Comparison of ENCODE assay signal across 27 cellular contexts in genomic region chr2:206462240-206462854, GRCh38. TPM values are rescaled to one million over a fixed set of nuclear protein-coding genes. Genes with fewer than 3 reads are reported as not detected.
DNase-seq lines count a peak whose midpoint lies in the region; ATAC-seq and TF ChIP-seq lines count a peak whose summit lies in the region.
"Had no signal": no experiment of that assay in that cellular context is flagged by ENCODE, and none has a peak within 500 bp of the region (broad histone marks: within the 10 kb centered on the region; RNA-seq: fewer than 3 reads in every experiment).

No MANE protein-coding gene starts in this region.

- no peaks in the 10 kb centered on the region for H3K27me3 Mint-ChIP-seq in neural progenitor cell (ENCODE audit: insufficient read depth, low read depth)

- H3K9me3 Mint-ChIP-seq in neural progenitor cell, result peaks cover 7% of the 10 kb centered on the region
- H3K9me3 Mint-ChIP-seq: activated CD8-positive, alpha-beta T cell treated with anti-CD3 and anti-CD28 coated beads for 36 hours; activated naive CD4-positive, alpha-beta T cell treated with anti-CD3 and anti-CD28 coated beads, Interleukin-2, amount 10 ng/mL, durations not matched to agents 7 days and 5 days had no signal

- H3F3A ChIP-seq in neural progenitor cell (ENCODE audit: low read depth), result peaks cover 18% of the 10 kb centered on the region

- peaks cover 22% of the 10 kb centered on the region for H3K36me3 Mint-ChIP-seq in neural progenitor cell
- H3K36me3 Mint-ChIP-seq: activated naive CD4-positive, alpha-beta T cell treated with anti-CD3 and anti-CD28 coated beads, Interleukin-2, amount 10 ng/mL, durations not matched to agents 7 days and 5 days had no signal

- H3K79me2 ChIP-seq in neural progenitor cell (ENCODE audit: low read depth), result no peaks in the 10 kb centered on the region

- H3K4me1 ChIP-seq in cardiac muscle cell (ENCODE audit: low read depth) (peaks cover 7% of the 10 kb centered on the region), right atrium auricular region (peaks cover 0 to 5% of the 10 kb centered on the region in 2 donors), neural progenitor cell (peaks cover 9% of the 10 kb centered on the region), testis (no peaks in the 10 kb centered on the region)
- H3K4me1 ChIP-seq: adrenal gland, body of pancreas, foreskin keratinocyte, left lung, tibial artery, vagina had no signal

- H3K27me3 ChIP-seq in cardiac muscle cell, result no peaks in the 10 kb centered on the region
- H3K27me3 ChIP-seq in right atrium auricular region, result no peaks in the 10 kb centered on the region
- H3K27me3 ChIP-seq in neural progenitor cell, result no peaks in the 10 kb centered on the region
- H3K27me3 ChIP-seq in testis, result no peaks in the 10 kb centered on the region
- H3K27me3 ChIP-seq: adrenal gland, body of pancreas, esophagus squamous epithelium, left lung, tibial artery, vagina had no signal

- no peak for TF ChIP-seq POLR2A in testis (IDR thresholded peaks at IDR 0.05)

- no peak for DNase-seq in cardiac muscle cell (ENCODE audit: low read depth in 1 of 2, low spot score in 1 of 2)
- no peak for DNase-seq in Right ventricle myocardium inferior (ENCODE audit: missing footprints)
- DNase-seq in OCI-M1 (lab: John Stamatoyannopoulos, UW), result peak; percentile 31
- DNase-seq in right atrium auricular region (ENCODE audit: low spot score), result no peak
- no peak for DNase-seq in neural progenitor cell (ENCODE audit: low spot score)
- no peak for DNase-seq in testis
- no peak for DNase-seq in GM03348 (ENCODE audit: low spot score)
- DNase-seq: activated CD4-positive, CD25-positive, alpha-beta regulatory T cell treated with anti-CD3 and anti-CD28 coated beads, Interleukin-2, amount 50 U/mL, for 72 hours; activated CD8-positive, alpha-beta T cell treated with anti-CD3 and anti-CD28 coated beads for 36 hours; activated naive CD4-positive, alpha-beta T cell treated with anti-CD3 and anti-CD28 coated beads, Interleukin-2, amount 10 ng/mL, durations not matched to agents 7 days and 5 days; adrenal gland; body of pancreas; CD4-positive, alpha-beta memory T cell; esophagus squamous epithelium; foreskin keratinocyte; HCEC 1CT; left lung; mesendoderm; NCI-H1048; NCI-H82; nucleus accumbens; stimulated activated CD4-positive, alpha-beta T cell treated with anti-CD3 and anti-CD28 coated beads, Interleukin-4, amount 100 ng/mL, for 24 hours; T-helper 2 cell; tibial artery had no signal

- no peaks in the 10 kb centered on the region for H3K9me3 ChIP-seq in cardiac muscle cell (ENCODE audit: low read depth)
- no peaks in the 10 kb centered on the region for H3K9me3 ChIP-seq in right atrium auricular region
- H3K9me3 ChIP-seq in neural progenitor cell (ENCODE audit: low read depth), result no peaks in the 10 kb centered on the region
- H3K9me3 ChIP-seq in testis, result no peaks in the 10 kb centered on the region
- H3K9me3 ChIP-seq: adrenal gland, body of pancreas, esophagus squamous epithelium, left lung, tibial artery, vagina had no signal

- no peak overlapping the region for H3K4me3 Mint-ChIP-seq in neural progenitor cell
- H3K4me3 Mint-ChIP-seq: activated CD8-positive, alpha-beta T cell treated with anti-CD3 and anti-CD28 coated beads for 36 hours; activated naive CD4-positive, alpha-beta T cell treated with anti-CD3 and anti-CD28 coated beads, Interleukin-2, amount 10 ng/mL, durations not matched to agents 7 days and 5 days had no signal

- ATAC-seq in Right ventricle myocardium inferior (no peak), HG03378 (IDR thresholded peaks at IDR 0.05; ENCODE audit: unreplicated experiment) (no peak)
- ATAC-seq: activated CD8-positive, alpha-beta T cell treated with anti-CD3 and anti-CD28 coated beads for 36 hours; body of pancreas; foreskin keratinocyte; left lung; SK-N-SH treated with all-trans-retinoic acid at 6 μM for 48 hours had no signal

- H3K27ac ChIP-seq in cardiac muscle cell (peak overlapping the region; percentile 52), right atrium auricular region (peak overlapping the region; percentile 54 to 81), neural progenitor cell (peak overlapping the region; percentile 77), testis (no peak overlapping the region)
- H3K27ac ChIP-seq: adrenal gland, body of pancreas, esophagus squamous epithelium, foreskin keratinocyte, left lung, tibial artery, vagina had no signal

- 62 to 74% methylated on average over 6 of the region's 6 CpGs for WGBS in testis, 2 donors

- H3K4me1 Mint-ChIP-seq in neural progenitor cell, result peaks cover 10% of the 10 kb centered on the region
- H3K4me1 Mint-ChIP-seq: activated naive CD4-positive, alpha-beta T cell treated with anti-CD3 and anti-CD28 coated beads, Interleukin-2, amount 10 ng/mL, durations not matched to agents 7 days and 5 days had no signal

- no peak overlapping the region for H2AFZ ChIP-seq in neural progenitor cell (replicated peaks)

- H3K36me3 ChIP-seq in cardiac muscle cell, result no peaks in the 10 kb centered on the region
- no peaks in the 10 kb centered on the region for H3K36me3 ChIP-seq in right atrium auricular region
- H3K36me3 ChIP-seq in neural progenitor cell, result no peaks in the 10 kb centered on the region
- no peaks in the 10 kb centered on the region for H3K36me3 ChIP-seq in testis (ENCODE audit: low read depth, missing control alignments)
- H3K36me3 ChIP-seq: adrenal gland, esophagus squamous epithelium, left lung, tibial artery, vagina had no signal

- intact Hi-C loops in Right ventricle myocardium inferior (cut with DNase I) (no loop called here), testis (cut with DNase I; ENCODE audit: low total_unique reads) (no loop called here)

- H3K9ac ChIP-seq in neural progenitor cell, result no peak overlapping the region

- TF ChIP-seq CTCF in cardiac muscle cell (IDR thresholded peaks at IDR 0.05; ENCODE audit: low read depth, low read length), result no peak
- no peak for TF ChIP-seq CTCF in right atrium auricular region (IDR thresholded peaks at IDR 0.05)
- no peak for TF ChIP-seq CTCF in neural progenitor cell (IDR thresholded peaks at IDR 0.05)
- no peak for TF ChIP-seq CTCF in testis (IDR thresholded peaks at IDR 0.05)

- no peak overlapping the region for H3K27ac Mint-ChIP-seq in neural progenitor cell
- H3K27ac Mint-ChIP-seq: activated CD8-positive, alpha-beta T cell treated with anti-CD3 and anti-CD28 coated beads for 36 hours; activated naive CD4-positive, alpha-beta T cell treated with anti-CD3 and anti-CD28 coated beads, Interleukin-2, amount 10 ng/mL, durations not matched to agents 7 days and 5 days had no signal

- H3K4me3 ChIP-seq in cardiac muscle cell (no peak overlapping the region), right atrium auricular region (no peak overlapping the region), neural progenitor cell (no peak overlapping the region), testis (no peak overlapping the region)
- H3K4me3 ChIP-seq: adrenal gland, body of pancreas, esophagus squamous epithelium, left lung, tibial artery, vagina had no signal

- H4K20me1 ChIP-seq in neural progenitor cell (ENCODE audit: low read depth), result no peaks in the 10 kb centered on the region

- H3K4me2 ChIP-seq in neural progenitor cell, result peak overlapping the region; percentile 50

RNA-seq across cellular contexts. Expression of gene ADAM23, which starts 19.0 kb away (rescaled TPM):
- 9.3 and 11.3 TPM in 2 replicates for total RNA-seq in cardiac muscle cell
- polyA plus RNA-seq in cardiac muscle cell, result 13.1 and 15.8 TPM in 2 replicates
- total RNA-seq in Right ventricle myocardium inferior, result 69.1 TPM
- 10 to 100 TPM in 1 of 2 donors, 1 to 10 TPM in 1; 7.6 to 34.6 TPM for total RNA-seq in right atrium auricular region
- total RNA-seq in neural progenitor cell (ENCODE audit: low replicate concordance), result 17.2 and 19.4 TPM in 2 replicates
- 10 to 100 TPM; 19.5 to 24.2 TPM for total RNA-seq in testis
- polyA plus RNA-seq in testis (ENCODE audit: insufficient read depth, low read depth, low replicate concordance), result 14.5 TPM

Comparison
In these comparisons a context has a peak if more than half of its experiments do, and no peak if none do; other contexts are left out.
1. H3K27ac ChIP-seq: peak in cardiac muscle cell (single experiment), right atrium auricular region (2 of 2) and neural progenitor cell (single experiment); none in testis (0 of 2).